Comparison of ENCODE assay signal across 1 cellular context in the genomic region with DNA sequence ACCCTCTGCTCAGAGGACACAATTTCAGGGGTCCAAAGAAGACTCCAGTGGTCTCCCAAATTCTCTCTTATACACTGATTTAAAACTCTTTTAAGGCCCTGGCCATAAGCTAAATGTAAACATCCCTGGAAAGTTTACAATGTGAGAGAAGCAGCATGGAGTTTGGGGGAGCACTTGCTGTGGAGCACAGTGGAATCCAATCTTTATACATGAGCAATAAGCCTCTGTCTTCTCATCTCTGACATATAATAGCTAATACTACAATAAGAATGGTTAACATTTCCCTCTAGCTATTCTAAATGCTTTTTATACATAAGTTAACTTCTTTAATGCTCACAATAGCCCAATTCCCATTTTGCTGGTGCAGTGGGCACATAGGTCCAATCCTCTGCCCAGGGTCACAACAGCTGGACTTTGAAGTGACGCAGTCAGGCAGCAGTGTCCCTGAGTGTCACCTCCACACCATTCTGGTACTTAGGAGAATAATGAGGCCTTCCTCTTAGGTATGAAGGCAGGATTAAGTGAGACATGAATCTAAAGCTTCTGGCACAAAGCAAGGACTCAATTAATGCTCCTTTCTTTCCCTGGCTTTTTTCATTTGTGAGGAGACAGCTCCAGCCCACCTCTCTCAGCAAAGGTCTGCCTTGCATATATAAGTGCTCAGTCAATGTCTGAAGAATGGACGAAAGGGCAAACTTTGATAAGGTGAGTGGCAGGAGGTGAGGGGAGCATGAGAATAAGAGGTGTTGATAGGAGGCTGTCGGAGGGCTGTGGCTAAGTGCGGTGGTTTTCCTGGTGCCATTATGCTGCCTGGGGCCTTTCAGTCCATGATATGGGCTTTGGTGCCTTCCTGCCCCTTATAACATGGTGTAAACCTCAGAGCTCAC.
TF ChIP-seq lines count a peak whose summit lies in the region.

No MANE protein-coding gene starts in this region.

TF ChIP-seq in WTC11, 78 proteins besides CTCF, POLR2A, EP300 and RAD21 (continued from another document):
- TF ChIP-seq, protein P1, sequence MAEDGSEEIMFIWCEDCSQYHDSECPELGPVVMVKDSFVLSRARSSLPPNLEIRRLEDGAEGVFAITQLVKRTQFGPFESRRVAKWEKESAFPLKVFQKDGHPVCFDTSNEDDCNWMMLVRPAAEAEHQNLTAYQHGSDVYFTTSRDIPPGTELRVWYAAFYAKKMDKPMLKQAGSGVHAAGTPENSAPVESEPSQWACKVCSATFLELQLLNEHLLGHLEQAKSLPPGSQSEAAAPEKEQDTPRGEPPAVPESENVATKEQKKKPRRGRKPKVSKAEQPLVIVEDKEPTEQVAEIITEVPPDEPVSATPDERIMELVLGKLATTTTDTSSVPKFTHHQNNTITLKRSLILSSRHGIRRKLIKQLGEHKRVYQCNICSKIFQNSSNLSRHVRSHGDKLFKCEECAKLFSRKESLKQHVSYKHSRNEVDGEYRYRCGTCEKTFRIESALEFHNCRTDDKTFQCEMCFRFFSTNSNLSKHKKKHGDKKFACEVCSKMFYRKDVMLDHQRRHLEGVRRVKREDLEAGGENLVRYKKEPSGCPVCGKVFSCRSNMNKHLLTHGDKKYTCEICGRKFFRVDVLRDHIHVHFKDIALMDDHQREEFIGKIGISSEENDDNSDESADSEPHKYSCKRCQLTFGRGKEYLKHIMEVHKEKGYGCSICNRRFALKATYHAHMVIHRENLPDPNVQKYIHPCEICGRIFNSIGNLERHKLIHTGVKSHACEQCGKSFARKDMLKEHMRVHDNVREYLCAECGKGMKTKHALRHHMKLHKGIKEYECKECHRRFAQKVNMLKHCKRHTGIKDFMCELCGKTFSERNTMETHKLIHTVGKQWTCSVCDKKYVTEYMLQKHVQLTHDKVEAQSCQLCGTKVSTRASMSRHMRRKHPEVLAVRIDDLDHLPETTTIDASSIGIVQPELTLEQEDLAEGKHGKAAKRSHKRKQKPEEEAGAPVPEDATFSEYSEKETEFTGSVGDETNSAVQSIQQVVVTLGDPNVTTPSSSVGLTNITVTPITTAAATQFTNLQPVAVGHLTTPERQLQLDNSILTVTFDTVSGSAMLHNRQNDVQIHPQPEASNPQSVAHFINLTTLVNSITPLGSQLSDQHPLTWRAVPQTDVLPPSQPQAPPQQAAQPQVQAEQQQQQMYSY (CRISPR knock-in tag; IDR thresholded peaks at IDR 0.05), result no peak
- TF ChIP-seq ELF4 (CRISPR knock-in tag; IDR thresholded peaks at IDR 0.05; ENCODE audit: low read depth), result no peak
- TF ChIP-seq, protein P2, sequence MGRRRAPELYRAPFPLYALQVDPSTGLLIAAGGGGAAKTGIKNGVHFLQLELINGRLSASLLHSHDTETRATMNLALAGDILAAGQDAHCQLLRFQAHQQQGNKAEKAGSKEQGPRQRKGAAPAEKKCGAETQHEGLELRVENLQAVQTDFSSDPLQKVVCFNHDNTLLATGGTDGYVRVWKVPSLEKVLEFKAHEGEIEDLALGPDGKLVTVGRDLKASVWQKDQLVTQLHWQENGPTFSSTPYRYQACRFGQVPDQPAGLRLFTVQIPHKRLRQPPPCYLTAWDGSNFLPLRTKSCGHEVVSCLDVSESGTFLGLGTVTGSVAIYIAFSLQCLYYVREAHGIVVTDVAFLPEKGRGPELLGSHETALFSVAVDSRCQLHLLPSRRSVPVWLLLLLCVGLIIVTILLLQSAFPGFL (CRISPR knock-in tag; IDR thresholded peaks at IDR 0.05; ENCODE audit: borderline replicate concordance), result no peak
TF ChIP-seq in WTC11: peak in this region for 0.
